ENCODE assay signal across 2 cellular contexts in the genomic region with DNA sequence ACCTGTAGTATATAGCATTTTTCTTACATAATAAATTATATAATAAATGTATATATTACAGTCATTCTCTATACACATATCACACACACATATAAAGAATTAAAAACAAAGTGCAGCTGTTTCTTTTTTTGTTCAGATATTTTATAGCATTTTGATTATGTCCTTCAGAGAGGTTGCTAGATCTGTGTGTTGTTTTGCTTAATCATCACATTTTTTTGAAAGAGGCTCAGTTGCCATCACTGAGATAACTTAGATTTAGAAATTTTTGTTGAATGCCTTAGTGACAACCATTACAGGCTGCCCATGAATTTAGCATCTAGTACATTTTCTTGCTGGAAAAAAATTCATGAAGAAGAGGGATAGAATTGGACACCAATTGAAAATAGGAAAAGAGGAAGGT.
TF ChIP-seq lines count a peak whose summit lies in the region.

No MANE protein-coding gene starts in this region.

TF ChIP-seq in HepG2, 621 proteins besides CTCF, POLR2A, EP300 and RAD21 (continued from another document):
- TF ChIP-seq, protein P1, sequence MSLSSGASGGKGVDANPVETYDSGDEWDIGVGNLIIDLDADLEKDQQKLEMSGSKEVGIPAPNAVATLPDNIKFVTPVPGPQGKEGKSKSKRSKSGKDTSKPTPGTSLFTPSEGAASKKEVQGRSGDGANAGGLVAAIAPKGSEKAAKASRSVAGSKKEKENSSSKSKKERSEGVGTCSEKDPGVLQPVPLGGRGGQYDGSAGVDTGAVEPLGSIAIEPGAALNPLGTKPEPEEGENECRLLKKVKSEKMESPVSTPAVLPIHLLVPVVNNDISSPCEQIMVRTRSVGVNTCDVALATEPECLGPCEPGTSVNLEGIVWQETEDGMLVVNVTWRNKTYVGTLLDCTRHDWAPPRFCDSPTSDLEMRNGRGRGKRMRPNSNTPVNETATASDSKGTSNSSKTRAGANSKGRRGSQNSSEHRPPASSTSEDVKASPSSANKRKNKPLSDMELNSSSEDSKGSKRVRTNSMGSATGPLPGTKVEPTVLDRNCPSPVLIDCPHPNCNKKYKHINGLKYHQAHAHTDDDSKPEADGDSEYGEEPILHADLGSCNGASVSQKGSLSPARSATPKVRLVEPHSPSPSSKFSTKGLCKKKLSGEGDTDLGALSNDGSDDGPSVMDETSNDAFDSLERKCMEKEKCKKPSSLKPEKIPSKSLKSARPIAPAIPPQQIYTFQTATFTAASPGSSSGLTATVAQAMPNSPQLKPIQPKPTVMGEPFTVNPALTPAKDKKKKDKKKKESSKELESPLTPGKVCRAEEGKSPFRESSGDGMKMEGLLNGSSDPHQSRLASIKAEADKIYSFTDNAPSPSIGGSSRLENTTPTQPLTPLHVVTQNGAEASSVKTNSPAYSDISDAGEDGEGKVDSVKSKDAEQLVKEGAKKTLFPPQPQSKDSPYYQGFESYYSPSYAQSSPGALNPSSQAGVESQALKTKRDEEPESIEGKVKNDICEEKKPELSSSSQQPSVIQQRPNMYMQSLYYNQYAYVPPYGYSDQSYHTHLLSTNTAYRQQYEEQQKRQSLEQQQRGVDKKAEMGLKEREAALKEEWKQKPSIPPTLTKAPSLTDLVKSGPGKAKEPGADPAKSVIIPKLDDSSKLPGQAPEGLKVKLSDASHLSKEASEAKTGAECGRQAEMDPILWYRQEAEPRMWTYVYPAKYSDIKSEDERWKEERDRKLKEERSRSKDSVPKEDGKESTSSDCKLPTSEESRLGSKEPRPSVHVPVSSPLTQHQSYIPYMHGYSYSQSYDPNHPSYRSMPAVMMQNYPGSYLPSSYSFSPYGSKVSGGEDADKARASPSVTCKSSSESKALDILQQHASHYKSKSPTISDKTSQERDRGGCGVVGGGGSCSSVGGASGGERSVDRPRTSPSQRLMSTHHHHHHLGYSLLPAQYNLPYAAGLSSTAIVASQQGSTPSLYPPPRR (CRISPR knock-in tag; IDR thresholded peaks at IDR 0.05; ENCODE audit: borderline replicate concordance) = no peak
- TF ChIP-seq TBX3 (IDR thresholded peaks at IDR 0.05; ENCODE audit: borderline replicate concordance) (no peak), MAFF (IDR thresholded peaks at IDR 0.05; ENCODE audit: low read depth, low read length) (peak; percentile 88), NR2F6 (IDR thresholded peaks at IDR 0.05) (no peak), NR2F6 (CRISPR knock-in tag; IDR thresholded peaks at IDR 0.05) (no peak)
- TF ChIP-seq, protein P2, sequence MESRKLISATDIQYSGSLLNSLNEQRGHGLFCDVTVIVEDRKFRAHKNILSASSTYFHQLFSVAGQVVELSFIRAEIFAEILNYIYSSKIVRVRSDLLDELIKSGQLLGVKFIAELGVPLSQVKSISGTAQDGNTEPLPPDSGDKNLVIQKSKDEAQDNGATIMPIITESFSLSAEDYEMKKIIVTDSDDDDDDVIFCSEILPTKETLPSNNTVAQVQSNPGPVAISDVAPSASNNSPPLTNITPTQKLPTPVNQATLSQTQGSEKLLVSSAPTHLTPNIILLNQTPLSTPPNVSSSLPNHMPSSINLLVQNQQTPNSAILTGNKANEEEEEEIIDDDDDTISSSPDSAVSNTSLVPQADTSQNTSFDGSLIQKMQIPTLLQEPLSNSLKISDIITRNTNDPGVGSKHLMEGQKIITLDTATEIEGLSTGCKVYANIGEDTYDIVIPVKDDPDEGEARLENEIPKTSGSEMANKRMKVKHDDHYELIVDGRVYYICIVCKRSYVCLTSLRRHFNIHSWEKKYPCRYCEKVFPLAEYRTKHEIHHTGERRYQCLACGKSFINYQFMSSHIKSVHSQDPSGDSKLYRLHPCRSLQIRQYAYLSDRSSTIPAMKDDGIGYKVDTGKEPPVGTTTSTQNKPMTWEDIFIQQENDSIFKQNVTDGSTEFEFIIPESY (CRISPR knock-in tag; IDR thresholded peaks at IDR 0.05) = no peak

TF ChIP-seq in K562, 482 proteins besides CTCF, POLR2A, EP300 and RAD21 (continued from another document):
- TF ChIP-seq, protein P3, sequence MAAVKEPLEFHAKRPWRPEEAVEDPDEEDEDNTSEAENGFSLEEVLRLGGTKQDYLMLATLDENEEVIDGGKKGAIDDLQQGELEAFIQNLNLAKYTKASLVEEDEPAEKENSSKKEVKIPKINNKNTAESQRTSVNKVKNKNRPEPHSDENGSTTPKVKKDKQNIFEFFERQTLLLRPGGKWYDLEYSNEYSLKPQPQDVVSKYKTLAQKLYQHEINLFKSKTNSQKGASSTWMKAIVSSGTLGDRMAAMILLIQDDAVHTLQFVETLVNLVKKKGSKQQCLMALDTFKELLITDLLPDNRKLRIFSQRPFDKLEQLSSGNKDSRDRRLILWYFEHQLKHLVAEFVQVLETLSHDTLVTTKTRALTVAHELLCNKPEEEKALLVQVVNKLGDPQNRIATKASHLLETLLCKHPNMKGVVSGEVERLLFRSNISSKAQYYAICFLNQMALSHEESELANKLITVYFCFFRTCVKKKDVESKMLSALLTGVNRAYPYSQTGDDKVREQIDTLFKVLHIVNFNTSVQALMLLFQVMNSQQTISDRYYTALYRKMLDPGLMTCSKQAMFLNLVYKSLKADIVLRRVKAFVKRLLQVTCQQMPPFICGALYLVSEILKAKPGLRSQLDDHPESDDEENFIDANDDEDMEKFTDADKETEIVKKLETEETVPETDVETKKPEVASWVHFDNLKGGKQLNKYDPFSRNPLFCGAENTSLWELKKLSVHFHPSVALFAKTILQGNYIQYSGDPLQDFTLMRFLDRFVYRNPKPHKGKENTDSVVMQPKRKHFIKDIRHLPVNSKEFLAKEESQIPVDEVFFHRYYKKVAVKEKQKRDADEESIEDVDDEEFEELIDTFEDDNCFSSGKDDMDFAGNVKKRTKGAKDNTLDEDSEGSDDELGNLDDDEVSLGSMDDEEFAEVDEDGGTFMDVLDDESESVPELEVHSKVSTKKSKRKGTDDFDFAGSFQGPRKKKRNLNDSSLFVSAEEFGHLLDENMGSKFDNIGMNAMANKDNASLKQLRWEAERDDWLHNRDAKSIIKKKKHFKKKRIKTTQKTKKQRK (IDR thresholded peaks at IDR 0.05; ENCODE audit: borderline replicate concordance, low read depth, low read length) = no peak
- TF ChIP-seq, protein P4, sequence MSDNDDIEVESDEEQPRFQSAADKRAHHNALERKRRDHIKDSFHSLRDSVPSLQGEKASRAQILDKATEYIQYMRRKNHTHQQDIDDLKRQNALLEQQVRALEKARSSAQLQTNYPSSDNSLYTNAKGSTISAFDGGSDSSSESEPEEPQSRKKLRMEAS (CRISPR knock-in tag; IDR thresholded peaks at IDR 0.05) = no peak
- TF ChIP-seq NCOA4 (IDR thresholded peaks at IDR 0.05; ENCODE audit: partially characterized antibody) = no peak
- no peak for TF ChIP-seq HDAC8 (tag; IDR thresholded peaks at IDR 0.05)
- TF ChIP-seq SNRNP70 (optimal IDR thresholded peaks at IDR 0.05; ENCODE audit: low read depth, low read length) = no peak
- TF ChIP-seq, protein P5, sequence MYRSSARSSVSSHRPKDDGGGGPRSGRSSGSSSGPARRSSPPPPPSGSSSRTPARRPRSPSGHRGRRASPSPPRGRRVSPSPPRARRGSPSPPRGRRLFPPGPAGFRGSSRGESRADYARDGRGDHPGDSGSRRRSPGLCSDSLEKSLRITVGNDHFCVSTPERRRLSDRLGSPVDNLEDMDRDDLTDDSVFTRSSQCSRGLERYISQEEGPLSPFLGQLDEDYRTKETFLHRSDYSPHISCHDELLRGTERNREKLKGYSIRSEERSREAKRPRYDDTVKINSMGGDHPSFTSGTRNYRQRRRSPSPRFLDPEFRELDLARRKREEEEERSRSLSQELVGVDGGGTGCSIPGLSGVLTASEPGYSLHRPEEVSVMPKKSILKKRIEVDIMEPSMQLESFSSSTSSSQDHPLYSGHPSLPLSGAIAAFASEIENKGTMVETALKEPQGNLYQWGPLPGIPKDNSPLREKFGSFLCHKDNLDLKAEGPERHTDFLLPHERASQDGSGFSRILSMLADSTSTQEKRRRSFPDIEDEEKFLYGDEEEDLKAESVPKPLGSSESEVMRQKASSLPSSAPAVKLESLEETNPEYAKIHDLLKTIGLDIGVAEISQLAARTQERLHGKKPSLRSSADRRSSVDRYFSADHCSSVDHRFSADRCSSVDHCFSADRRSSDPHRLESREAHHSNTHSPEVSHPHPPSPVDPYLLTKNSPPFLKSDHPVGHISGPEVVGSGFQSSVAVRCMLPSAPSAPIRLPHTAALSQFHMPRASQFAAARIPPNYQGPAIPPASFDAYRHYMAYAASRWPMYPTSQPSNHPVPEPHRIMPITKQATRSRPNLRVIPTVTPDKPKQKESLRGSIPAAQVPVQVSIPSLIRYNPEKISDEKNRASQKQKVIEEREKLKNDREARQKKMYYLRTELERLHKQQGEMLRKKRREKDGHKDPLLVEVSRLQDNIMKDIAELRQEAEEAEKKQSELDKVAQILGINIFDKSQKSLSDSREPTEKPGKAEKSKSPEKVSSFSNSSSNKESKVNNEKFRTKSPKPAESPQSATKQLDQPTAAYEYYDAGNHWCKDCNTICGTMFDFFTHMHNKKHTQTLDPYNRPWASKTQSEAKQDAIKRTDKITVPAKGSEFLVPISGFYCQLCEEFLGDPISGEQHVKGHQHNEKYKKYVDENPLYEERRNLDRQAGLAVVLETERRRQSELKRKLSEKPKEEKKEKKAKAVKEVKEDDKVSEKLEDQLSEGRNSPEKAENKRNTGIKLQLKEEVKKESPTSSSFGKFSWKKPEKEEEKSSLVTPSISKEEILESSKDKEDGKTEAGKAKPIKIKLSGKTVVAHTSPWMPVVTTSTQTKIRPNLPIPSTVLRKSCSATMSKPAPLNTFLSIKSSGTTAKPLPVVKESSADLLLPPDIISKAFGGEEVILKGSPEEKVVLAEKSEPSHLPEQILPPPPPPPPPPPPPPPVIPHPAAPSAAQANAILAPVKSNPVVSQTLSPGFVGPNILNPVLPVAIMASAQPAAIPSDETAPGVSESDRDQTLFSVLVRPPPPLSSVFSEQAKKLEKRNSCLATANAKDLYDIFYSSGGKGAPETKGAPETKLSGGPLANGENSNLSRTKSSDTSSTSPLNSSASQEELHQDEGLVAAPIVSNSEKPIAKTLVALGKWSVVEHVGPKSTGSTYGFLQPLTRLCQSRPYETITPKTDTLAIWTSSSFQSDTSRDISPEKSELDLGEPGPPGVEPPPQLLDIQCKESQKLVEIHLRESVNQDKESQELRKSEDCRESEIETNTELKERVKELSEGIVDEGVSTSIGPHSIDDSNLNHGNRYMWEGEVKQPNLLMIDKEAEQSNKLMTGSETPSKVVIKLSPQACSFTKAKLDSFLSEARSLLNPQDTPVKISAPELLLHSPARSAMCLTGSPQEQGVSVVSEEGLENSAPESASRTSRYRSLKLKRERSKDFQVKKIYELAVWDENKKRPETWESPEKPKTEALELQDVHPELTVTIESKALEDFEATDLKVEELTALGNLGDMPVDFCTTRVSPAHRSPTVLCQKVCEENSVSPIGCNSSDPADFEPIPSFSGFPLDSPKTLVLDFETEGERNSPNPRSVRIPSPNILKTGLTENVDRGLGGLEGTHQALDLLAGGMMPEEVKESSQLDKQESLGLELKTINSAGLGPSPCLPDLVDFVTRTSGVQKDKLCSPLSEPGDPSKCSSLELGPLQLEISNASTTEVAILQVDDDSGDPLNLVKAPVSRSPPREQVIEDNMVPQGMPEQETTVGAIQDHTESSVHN (IDR thresholded peaks at IDR 0.05; ENCODE audit: borderline replicate concordance in 1 of 2, low read depth in 1 of 2) = no peak
